ENCODE assay signal across 21 cellular contexts in genomic region chr3:30206051-30206450, GRCh38.
DNase-seq lines count a peak whose midpoint lies in the region; ATAC-seq and TF ChIP-seq lines count a peak whose summit lies in the region.
"Had no signal": no experiment of that assay in that cellular context is flagged by ENCODE, and none has a peak within 500 bp of the region (broad histone marks: within the 10 kb centered on the region; RNA-seq: fewer than 3 reads in every experiment).

No MANE protein-coding gene starts in this region.

- intact Hi-C loops in CD8-positive, alpha-beta T cell (cut with DNase I, micrococcal nuclease): no loop called here
- intact Hi-C loops in Right ventricle myocardium superior (cut with DNase I): loop anchor here (10.0 kb wide), 2 partner anchors 489 to 539 kb away; no protein-coding TSS in a partner anchor

- no peak overlapping the region for H3K27ac Mint-ChIP-seq in CD8-positive, alpha-beta T cell
- H3K27ac Mint-ChIP-seq in mesothelial cell of epicardium: peak overlapping the region; percentile 32
- H3K27ac Mint-ChIP-seq: B cell; CD8-positive, alpha-beta memory T cell had no signal

- no peaks in the 10 kb centered on the region for H3K27me3 Mint-ChIP-seq in CD8-positive, alpha-beta T cell (ENCODE audit: low read depth)
- no peaks in the 10 kb centered on the region for H3K27me3 Mint-ChIP-seq in mesothelial cell of epicardium (ENCODE audit: low read depth)
- H3K27me3 Mint-ChIP-seq: B cell; CD8-positive, alpha-beta memory T cell had no signal

- H2AFZ ChIP-seq in ACC112 (ENCODE audit: low read length, unreplicated experiment): peak overlapping the region; percentile 59

- no peaks in the 10 kb centered on the region for H3K9me3 ChIP-seq in CD8-positive, alpha-beta T cell (ENCODE audit: low read length)
- H3K9me3 ChIP-seq: Peyer's patch had no signal

- H3K36me3 ChIP-seq in ACC112 (ENCODE audit: insufficient read depth, low read length): no peaks in the 10 kb centered on the region
- no peaks in the 10 kb centered on the region for H3K36me3 ChIP-seq in CD8-positive, alpha-beta T cell (ENCODE audit: insufficient read depth, low read length)
- H3K36me3 ChIP-seq: Peyer's patch had no signal

- no peak for ATAC-seq in CD8-positive, alpha-beta T cell
- ATAC-seq in Right ventricle myocardium superior (ENCODE audit: poor library complexity): no peak
- ATAC-seq in HG03196 (IDR thresholded peaks at IDR 0.05; ENCODE audit: unreplicated experiment): no peak
- ATAC-seq: HepG2 had no signal

- DNase-seq in CD8-positive, alpha-beta T cell: no peak
- peak; percentile 15 for DNase-seq in OCI-M1 (lab: John Stamatoyannopoulos, UW)
- no peak for DNase-seq in mesothelial cell of epicardium (ENCODE audit: low spot score in 2 of 2, unreplicated experiment in 2 of 2)
- DNase-seq in Right ventricle myocardium superior: no peak
- DNase-seq in NCI-H187 treated with DMSO at 0.1 percent for 48 hours (lab: John Stamatoyannopoulos, UW): no peak
- DNase-seq: CD8-positive, alpha-beta memory T cell; DMS 273 treated with DMSO at 0.1 percent for 48 hours; DMS79; EL; GDM1; GOT3; Karpas-422; NCI-H2029 treated with DMSO at 0.1 percent for 48 hours; NCI-H69; Peyer's patch; SIG-M5 had no signal

- peak overlapping the region; percentile 64 for H3K4me3 Mint-ChIP-seq in CD8-positive, alpha-beta T cell
- no peak overlapping the region for H3K4me3 Mint-ChIP-seq in mesothelial cell of epicardium

- H3K9me3 Mint-ChIP-seq in CD8-positive, alpha-beta T cell: no peaks in the 10 kb centered on the region
- peaks cover 12% of the 10 kb centered on the region for H3K9me3 Mint-ChIP-seq in mesothelial cell of epicardium
- H3K9me3 Mint-ChIP-seq: CD8-positive, alpha-beta memory T cell had no signal

- H3K4me1 ChIP-seq in ACC112 (ENCODE audit: control insufficient read depth, insufficient read depth, low read length, unreplicated experiment): peaks cover 20% of the 10 kb centered on the region
- peaks cover 18% of the 10 kb centered on the region for H3K4me1 ChIP-seq in CD8-positive, alpha-beta T cell (ENCODE audit: insufficient read depth, low read length)
- H3K4me1 ChIP-seq: Peyer's patch had no signal

- TF ChIP-seq CTCF in CD8-positive, alpha-beta T cell (IDR thresholded peaks at IDR 0.05): no peak
- no peak for TF ChIP-seq CTCF in mesothelial cell of epicardium (IDR thresholded peaks at IDR 0.05; ENCODE audit: unreplicated experiment)

- no peaks in the 10 kb centered on the region for H3K79me2 ChIP-seq in ACC112 (ENCODE audit: control insufficient read depth, insufficient read depth, low read length, unreplicated experiment)

- H3K36me3 Mint-ChIP-seq in CD8-positive, alpha-beta T cell: no peaks in the 10 kb centered on the region
- H3K36me3 Mint-ChIP-seq in mesothelial cell of epicardium: peaks cover 4% of the 10 kb centered on the region
- H3K36me3 Mint-ChIP-seq: CD8-positive, alpha-beta memory T cell had no signal

- H3K4me3 ChIP-seq in ACC112 (ENCODE audit: low read depth, low read length): no peak overlapping the region
- no peak overlapping the region for H3K4me3 ChIP-seq in CD8-positive, alpha-beta T cell (ENCODE audit: low read depth, low read length)
- H3K4me3 ChIP-seq: Peyer's patch had no signal

- CTCF ChIA-PET in CD8-positive, alpha-beta T cell (lab: Charles Lee): interaction anchor here (0.6 to 1.3 kb wide), 5 partner anchors 9 to 488 kb away, joined by 3 to 4 read pairs (median 3); no protein-coding TSS in a partner anchor

- POLR2A ChIA-PET in CD8-positive, alpha-beta T cell (lab: Charles Lee): interaction anchor here (0.6 kb wide), 2 partner anchors 17 to 357 kb away, joined by 3 read pairs; no protein-coding TSS in a partner anchor

- no peak overlapping the region for H3K27ac ChIP-seq in ACC112 (ENCODE audit: low read depth, low read length)
- H3K27ac ChIP-seq in CD8-positive, alpha-beta T cell (ENCODE audit: low read depth, low read length): no peak overlapping the region
- H3K27ac ChIP-seq: C4-2B, Peyer's patch had no signal

- H3K27me3 ChIP-seq in ACC112 (ENCODE audit: insufficient read depth, low read length): no peaks in the 10 kb centered on the region
- no peaks in the 10 kb centered on the region for H3K27me3 ChIP-seq in CD8-positive, alpha-beta T cell (ENCODE audit: insufficient read depth, low read length)
- H3K27me3 ChIP-seq: Peyer's patch had no signal

- H3K4me1 Mint-ChIP-seq in CD8-positive, alpha-beta T cell (ENCODE audit: low read depth): peaks cover 28% of the 10 kb centered on the region
- peaks cover 8% of the 10 kb centered on the region for H3K4me1 Mint-ChIP-seq in mesothelial cell of epicardium
